ENCODE assay signal across 8 cellular contexts in the genomic region with DNA sequence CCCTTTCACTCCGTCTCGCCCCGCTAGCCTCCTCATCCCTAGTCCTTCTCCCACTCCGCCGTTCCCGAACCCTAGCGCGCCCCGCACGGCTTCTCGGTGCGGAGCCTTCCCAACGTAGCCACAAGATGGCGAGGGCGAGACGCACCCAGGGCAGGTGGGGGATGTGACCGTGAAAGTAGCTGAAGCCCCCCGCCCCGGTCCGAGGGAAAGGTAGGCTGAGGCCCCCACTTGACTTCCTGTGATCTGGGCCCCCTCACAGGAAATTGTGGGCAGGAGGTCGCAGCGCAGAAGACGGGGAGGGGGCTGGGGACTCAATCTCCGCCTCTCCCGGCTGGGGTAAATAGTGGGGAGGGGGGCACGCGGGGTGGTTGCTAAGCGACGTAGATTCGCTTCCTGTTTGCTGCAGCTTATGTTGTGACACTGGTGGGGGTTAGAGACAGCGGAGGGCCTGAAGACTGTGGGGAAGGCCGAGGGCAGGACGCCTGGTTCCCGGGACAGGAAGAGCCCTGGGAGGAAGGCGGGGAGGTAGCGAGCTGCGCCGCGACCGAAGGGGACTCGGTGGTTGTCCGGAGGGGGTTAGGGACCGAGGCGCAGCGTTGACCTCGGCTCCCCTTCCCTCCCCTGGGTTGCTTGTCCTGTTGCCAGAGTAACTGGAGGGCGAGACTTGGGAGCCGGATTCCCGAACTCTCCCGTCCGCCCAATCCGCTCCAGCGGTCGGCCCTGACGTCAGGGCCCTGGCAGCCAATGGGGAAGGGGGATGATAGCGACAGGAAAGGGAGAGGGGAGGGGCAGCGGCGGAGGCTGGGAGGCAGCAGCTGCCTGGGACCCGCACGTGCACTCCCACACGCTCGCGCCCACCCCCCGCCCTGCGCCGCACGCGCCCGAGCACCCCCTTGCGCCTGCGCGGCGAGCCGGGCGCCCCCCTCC. TPM values are rescaled to one million over a fixed set of nuclear protein-coding genes. Genes with fewer than 3 reads are reported as not detected.
DNase-seq lines count a peak whose midpoint lies in the region; ATAC-seq and TF ChIP-seq lines count a peak whose summit lies in the region.

No MANE protein-coding gene starts in this region.

- CTCF ChIA-PET in Calu3 (lab: Charles Lee) = interaction anchor here (0.6 to 1.4 kb wide), 5 partner anchors 9 to 53 kb away, joined by 3 to 7 read pairs (median 4); a partner anchor contains a TSS

- TF ChIP-seq CTCF in Calu3 (IDR thresholded peaks at IDR 0.05; ENCODE audit: unreplicated experiment) (peak; percentile 54), epithelial cell of esophagus (IDR thresholded peaks at IDR 0.05; ENCODE audit: insufficient read depth, low read depth, low read length, missing control alignments) (peak; percentile 83)

- peaks cover 42% of the 10 kb centered on the region for H3K4me1 Mint-ChIP-seq in Calu3 (ENCODE audit: low read depth, unreplicated experiment)

- in situ Hi-C loops in KBM-7 (cut with MboI; ENCODE audit: low pct_unique_long_range_greater_than_20kb, low sequenced_read_pairs) = no loop called here

- intact Hi-C loops in Calu3 (cut with micrococcal nuclease; ENCODE audit: unreplicated experiment) = no loop called here

- H3K4me1 ChIP-seq in mononuclear cell (ENCODE audit: insufficient read depth, low read length) = peaks cover 57% of the 10 kb centered on the region

- peak overlapping the region; percentile 95 for H3K27ac Mint-ChIP-seq in Calu3 (ENCODE audit: unreplicated experiment)

- BruUV-seq in Calu3 (replicated peaks; lab: Mats Ljungman, UMichigan) = no TSS peak

- no peaks in the 10 kb centered on the region for H3K9me3 Mint-ChIP-seq in Calu3 (ENCODE audit: low read depth, unreplicated experiment)

- peak overlapping the region; percentile 82 for H3K4me3 Mint-ChIP-seq in Calu3 (ENCODE audit: low read depth, unreplicated experiment)

- no peaks in the 10 kb centered on the region for H3K27me3 ChIP-seq in mononuclear cell (ENCODE audit: insufficient read depth, low read length)

- H3K27me3 Mint-ChIP-seq in Calu3 (ENCODE audit: unreplicated experiment) = peaks cover 35% of the 10 kb centered on the region

- peak; percentile 41 for ATAC-seq in GM21529 (IDR thresholded peaks at IDR 0.05; ENCODE audit: unreplicated experiment)

- peaks cover 65% of the 10 kb centered on the region for H3K36me3 Mint-ChIP-seq in Calu3 (ENCODE audit: insufficient read depth, unreplicated experiment)

- DNase-seq in Calu3 (peak; percentile 90), KBM-7 (peak; percentile 99), OCI-M2 (lab: John Stamatoyannopoulos, UW; ENCODE audit: unreplicated experiment) (peak; percentile 85), activated T-cell treated with anti-CD3 and anti-CD28 coated beads for 48 hours (ENCODE audit: low read depth) (peak; percentile 89), epithelial cell of esophagus (ENCODE audit: low read depth) (peak; percentile 99)
- peak; percentile 68 to 75 for DNase-seq in stimulated activated CD8-positive, alpha-beta memory T cell treated with anti-CD3 and anti-CD28 coated beads, Interleukin-2, amount 100 ng/mL, for 1 hour (ENCODE audit: low read depth in 2 of 2)

- H3K4me3 ChIP-seq in epithelial cell of esophagus (ENCODE audit: low read length) (peak overlapping the region; percentile 90), mononuclear cell (ENCODE audit: low read length) (peak overlapping the region; percentile 75)

- no peaks in the 10 kb centered on the region for H3K9me3 ChIP-seq in mononuclear cell (ENCODE audit: low read depth, low read length)

RNA-seq across cellular contexts. Expression of a gene that starts 1.1 kb away (rescaled TPM):
- 29.0 and 37.3 TPM in 2 replicates for total RNA-seq in Calu3 (2022)
- 88.1 TPM for total RNA-seq in mononuclear cell

RNA-seq across cellular contexts. Expression of a gene that starts 19.7 kb away (rescaled TPM):
- total RNA-seq in Calu3 (2022) (2.9 and 3.6 TPM in 2 replicates), mononuclear cell (8.5 TPM)

RNA-seq across cellular contexts. Expression of a gene that starts 22.2 kb away (rescaled TPM):
- total RNA-seq in Calu3 (2022) (36.3 and 36.6 TPM in 2 replicates), mononuclear cell (14.0 TPM)

RNA-seq across cellular contexts. Expression of a gene that starts 22.6 kb away (rescaled TPM):
- total RNA-seq in Calu3 (2022) (8.0 and 8.4 TPM in 2 replicates), mononuclear cell (8.8 TPM)

RNA-seq across cellular contexts. Expression of a gene that starts 53.4 kb away (rescaled TPM):
- total RNA-seq in Calu3 (2022) (108 and 116 TPM in 2 replicates), mononuclear cell (96.4 TPM)

Comparison
In these comparisons a context has a peak if more than half of its experiments do, and no peak if none do; other contexts are left out.
1. Peak in every context shown above with its lines: DNase-seq, ATAC-seq and H3K4me3 ChIP-seq.